Comparison of ENCODE assay signal across 7 cellular contexts in the genomic region with DNA sequence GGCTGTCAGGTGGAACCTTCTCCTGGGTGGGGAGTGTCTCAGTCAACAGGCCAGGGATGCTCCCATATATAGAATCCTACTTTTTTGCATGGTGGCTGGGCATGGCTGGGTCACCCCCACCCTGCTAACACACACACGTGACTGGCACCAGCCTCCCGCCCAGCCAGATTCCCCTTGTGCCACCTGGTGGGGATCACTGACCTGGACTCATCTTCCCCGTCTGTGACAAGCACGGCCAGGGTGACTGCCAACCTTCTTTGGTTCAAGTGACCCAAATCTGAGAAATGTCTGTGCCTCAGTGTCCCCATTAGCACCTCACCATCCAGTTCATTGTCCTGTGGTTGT. TPM values are rescaled to one million over a fixed set of nuclear protein-coding genes. Genes with fewer than 3 reads are reported as not detected.
A peak's percentile ranks its signal among the peaks of the same experiment; 100 is the strongest.
DNase-seq lines count a peak whose midpoint lies in the region; ATAC-seq and TF ChIP-seq lines count a peak whose summit lies in the region.
"Had no signal": no experiment of that assay in that cellular context is flagged by ENCODE, and none has a peak within 500 bp of the region (broad histone marks: within the 10 kb centered on the region; RNA-seq: fewer than 3 reads in every experiment).

No MANE protein-coding gene starts in this region.

- no peaks in the 10 kb centered on the region for H3K9me3 ChIP-seq in effector memory CD4-positive, alpha-beta T cell (ENCODE audit: control insufficient read depth, low read length)
- no peaks in the 10 kb centered on the region for H3K9me3 ChIP-seq in gastrocnemius medialis

- H3K36me3 ChIP-seq in effector memory CD4-positive, alpha-beta T cell (ENCODE audit: control insufficient read depth, insufficient read depth, low read length), result peaks cover 3% of the 10 kb centered on the region
- H3K36me3 ChIP-seq in gastrocnemius medialis, result no peaks in the 10 kb centered on the region

- peak overlapping the region; percentile 65 for H3K4me3 ChIP-seq in effector memory CD4-positive, alpha-beta T cell (ENCODE audit: insufficient read depth, low read depth, low read length, poor library complexity, severe bottlenecking)
- H3K4me3 ChIP-seq in gastrocnemius medialis, result peak overlapping the region; percentile 64 to 87 (median 80)

- TF ChIP-seq POLR2A in gastrocnemius medialis (IDR thresholded peaks at IDR 0.05), result no peak

- H3K4me1 ChIP-seq in effector memory CD4-positive, alpha-beta T cell (ENCODE audit: control insufficient read depth, insufficient read depth, low read length, poor library complexity, severe bottlenecking), result peaks cover 12% of the 10 kb centered on the region
- peaks cover 17 to 23% of the 10 kb centered on the region in 2 donors for H3K4me1 ChIP-seq in gastrocnemius medialis

- no peaks in the 10 kb centered on the region for H3K27me3 ChIP-seq in effector memory CD4-positive, alpha-beta T cell (replicated peaks; ENCODE audit: control insufficient read depth, insufficient read depth, low read length, poor library complexity, severe bottlenecking)
- H3K27me3 ChIP-seq in gastrocnemius medialis, result peaks cover 0 to 6% (median 0%) of the 10 kb centered on the region in 3 donors

- no peak for TF ChIP-seq CTCF in gastrocnemius medialis (IDR thresholded peaks at IDR 0.05 in 4 of 5, conservative IDR thresholded peaks at IDR 0.05 in 1 of 5)

- intact Hi-C loops in Right ventricle myocardium inferior (cut with DNase I) (no loop called here), cardiac septum (cut with DNase I) (no loop called here), gastrocnemius medialis (cut with DNase I; ENCODE audit: low total_unique reads) (loop anchor here (5.0 kb wide), 1 partner anchor 128 kb away; no protein-coding TSS in a partner anchor)

- H3K27ac ChIP-seq in effector memory CD4-positive, alpha-beta T cell (ENCODE audit: insufficient read depth, low read length, poor library complexity, severe bottlenecking), result peak overlapping the region; percentile 73
- H3K27ac ChIP-seq in gastrocnemius medialis, result peak overlapping the region; percentile 72 to 81 (median 76)

- ATAC-seq in Right ventricle myocardium inferior, result peak; percentile 8
- peak; percentile 19 to 40 for ATAC-seq in gastrocnemius medialis

- DNase-seq in Right ventricle myocardium inferior (ENCODE audit: missing footprints), result peak; percentile 67
- no peak for DNase-seq in cardiac septum (ENCODE audit: low spot score)
- DNase-seq in effector memory CD4-positive, alpha-beta T cell, result peak in 1 of 3 donors; percentile 23
- DNase-seq in gastrocnemius medialis, result peak in 1 of 2 donors; percentile 15
- no peak for DNase-seq in NCI-H748 treated with DMSO at 0.1 percent for 48 hours (lab: John Stamatoyannopoulos, UW)
- no peak for DNase-seq in activated effector memory CD4-positive, alpha-beta T cell treated with anti-CD3 and anti-CD28 coated beads, Interleukin-2, amount 50 U/mL, for 16 hours

- in situ Hi-C loops in gastrocnemius medialis (cut with MboI; ENCODE audit: low sequenced_read_pairs in 4 of 4), result no loop called here

RNA-seq across cellular contexts. Expression of a gene that starts 1.0 kb away (rescaled TPM):
- total RNA-seq in Right ventricle myocardium inferior (149 TPM), cardiac septum (136 TPM), gastrocnemius medialis (100 to 1,000 TPM in 1 of 4 donors, 10 to 100 TPM in 3; 52.1 to 130 (median 81.3) TPM)

RNA-seq across cellular contexts. Expression of a gene that starts 15.0 kb away (rescaled TPM):
- total RNA-seq in Right ventricle myocardium inferior (32.2 TPM), cardiac septum (26.7 TPM), gastrocnemius medialis (10 to 100 TPM; 23.9 to 59.2 (median 41.3) TPM)

RNA-seq across cellular contexts. Expression of a gene that starts 41.0 kb away (rescaled TPM):
- total RNA-seq in Right ventricle myocardium inferior, result not detected
- not detected for total RNA-seq in cardiac septum
- under 1 TPM in 1 of 4 donors, not detected in 3; 0.29 TPM for total RNA-seq in gastrocnemius medialis
- total RNA-seq: myocyte had no signal

RNA-seq across cellular contexts. Expression of a gene that starts 52.9 kb away (rescaled TPM):
- total RNA-seq in Right ventricle myocardium inferior (32.6 TPM), cardiac septum (36.4 TPM), gastrocnemius medialis (10 to 100 TPM; 22.4 to 49.5 (median 32.6) TPM)
